Comparison of ENCODE assay signal across 8 cellular contexts in the genomic region with DNA sequence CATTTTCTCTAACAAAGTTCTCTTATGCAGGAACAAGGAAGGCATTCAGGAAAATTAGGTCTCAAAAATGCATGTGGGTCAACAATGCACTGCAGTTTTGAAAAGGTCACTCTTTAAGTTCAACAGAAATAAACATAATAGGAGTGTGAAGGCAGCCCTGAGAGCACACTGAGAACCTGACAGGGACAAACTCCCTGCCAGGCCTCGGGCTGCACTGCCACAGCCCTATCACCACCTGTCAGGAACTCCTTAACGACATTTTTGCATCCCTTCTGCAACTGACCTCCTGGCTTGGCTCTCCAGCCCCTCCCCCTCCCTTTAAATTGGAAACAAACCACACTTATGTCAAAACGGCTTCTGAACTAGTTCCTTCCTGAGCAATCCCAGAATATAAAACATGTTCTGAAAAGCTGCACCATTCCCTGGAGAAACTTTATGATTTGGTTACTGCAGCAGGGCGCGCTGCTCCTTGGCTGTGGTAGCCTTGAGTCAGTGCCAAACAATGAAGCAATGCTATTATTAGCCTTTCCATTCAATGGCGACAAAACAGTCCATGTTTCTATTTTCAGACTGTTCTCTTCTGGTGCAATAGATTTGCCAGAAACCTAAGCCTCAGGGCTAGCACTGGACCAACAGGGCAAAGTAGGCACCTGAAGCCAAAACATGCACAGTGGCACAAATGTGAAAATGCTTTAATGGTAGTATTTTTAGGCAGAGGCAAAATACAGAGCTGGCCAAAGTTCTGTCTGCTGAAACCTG.
DNase-seq lines count a peak whose midpoint lies in the region; ATAC-seq and TF ChIP-seq lines count a peak whose summit lies in the region.

No MANE protein-coding gene starts in this region.

- no peak for TF ChIP-seq EP300 in suprapubic skin (IDR thresholded peaks at IDR 0.05)

- no peak overlapping the region for H3K9ac ChIP-seq in mammary epithelial cell (ENCODE audit: insufficient read depth, low read length)

- no peak for ATAC-seq in HG02840 (IDR thresholded peaks at IDR 0.05; ENCODE audit: low FRiP score, unreplicated experiment)
- ATAC-seq in GM18502 (IDR thresholded peaks at IDR 0.05; ENCODE audit: poor library complexity, unreplicated experiment), result no peak

- peak overlapping the region; percentile 51 for H3K4me2 ChIP-seq in mammary epithelial cell (ENCODE audit: insufficient read depth, low read depth, low read length)

- H3K4me1 ChIP-seq in mammary epithelial cell (ENCODE audit: insufficient read depth, low read length) (peaks cover 10% of the 10 kb centered on the region), suprapubic skin (peaks cover 38% of the 10 kb centered on the region)

- TF ChIP-seq POLR2A in suprapubic skin (IDR thresholded peaks at IDR 0.05), result no peak

- TF ChIP-seq CTCF in Calu3 (IDR thresholded peaks at IDR 0.05; ENCODE audit: unreplicated experiment) (no peak), mammary epithelial cell (conservative IDR thresholded peaks at IDR 0.05 in 1 of 2, IDR thresholded peaks at IDR 0.05 in 1 of 2; ENCODE audit: extremely low read depth in 1 of 2, insufficient read depth in 1 of 2, low read depth in 1 of 2, low read length in 2 of 2) (peak in 1 of 2 donors; percentile 23), suprapubic skin (IDR thresholded peaks at IDR 0.05) (no peak)

- H3K36me3 Mint-ChIP-seq in Calu3 (ENCODE audit: insufficient read depth, unreplicated experiment), result no peaks in the 10 kb centered on the region

- intact Hi-C loops in Calu3 (cut with micrococcal nuclease; ENCODE audit: unreplicated experiment), result loop anchor here (5.0 kb wide), 2 partner anchors 164 to 244 kb away; no protein-coding TSS in a partner anchor
- intact Hi-C loops in mammary epithelial cell (cut with micrococcal nuclease), result no loop called here

- no peaks in the 10 kb centered on the region for H3K27me3 Mint-ChIP-seq in Calu3 (ENCODE audit: unreplicated experiment)

- in situ Hi-C loops in mammary epithelial cell (cut with MboI; ENCODE audit: low sequenced_read_pairs in 2 of 2), result no loop called here

- H3K27ac Mint-ChIP-seq in Calu3 (ENCODE audit: unreplicated experiment), result peak overlapping the region; percentile 17

- H3K9me3 ChIP-seq in mammary epithelial cell (replicated peaks; ENCODE audit: insufficient read depth, low read length) (no peaks in the 10 kb centered on the region), suprapubic skin (no peaks in the 10 kb centered on the region)

- H3K4me1 Mint-ChIP-seq in Calu3 (ENCODE audit: low read depth, unreplicated experiment), result peaks cover 46% of the 10 kb centered on the region

- H3K36me3 ChIP-seq in mammary epithelial cell (ENCODE audit: insufficient read depth, low read length), result no peaks in the 10 kb centered on the region
- no peaks in the 10 kb centered on the region for H3K36me3 ChIP-seq in suprapubic skin

- no peaks in the 10 kb centered on the region for H4K20me1 ChIP-seq in mammary epithelial cell (ENCODE audit: insufficient read depth, low read length)

- no peak overlapping the region for H3K4me3 Mint-ChIP-seq in Calu3 (ENCODE audit: low read depth, unreplicated experiment)

- BruUV-seq in Calu3 (replicated peaks; lab: Mats Ljungman, UMichigan) (no TSS peak), mammary epithelial cell (replicated peaks; lab: Mats Ljungman, UMichigan) (no TSS peak)

- dilution Hi-C loops in mammary epithelial cell (cut with HindIII; ENCODE audit: low sequenced_read_pairs), result no loop called here

- CTCF ChIA-PET in Calu3 (lab: Charles Lee) (no interaction called here), mammary epithelial cell (lab: Charles Lee; ENCODE audit: low non-redundant PET) (no interaction called here)

- H3K79me2 ChIP-seq in mammary epithelial cell (ENCODE audit: insufficient read depth, low read length), result no peaks in the 10 kb centered on the region

- H3K9me3 Mint-ChIP-seq in Calu3 (ENCODE audit: low read depth, unreplicated experiment), result no peaks in the 10 kb centered on the region

- no peaks in the 10 kb centered on the region for H3K27me3 ChIP-seq in mammary epithelial cell (ENCODE audit: insufficient read depth, low read length)
- H3K27me3 ChIP-seq in layer of hippocampus (ENCODE audit: control insufficient read depth, insufficient read depth, low read length), result no peaks in the 10 kb centered on the region
- H3K27me3 ChIP-seq in suprapubic skin, result no peaks in the 10 kb centered on the region

- peak; percentile 13 for DNase-seq in Calu3
- DNase-seq in NCI-H2107 (lab: John Stamatoyannopoulos, UW), result peak; percentile 26
- DNase-seq in mammary epithelial cell, result peak; percentile 32
- DNase-seq in suprapubic skin (ENCODE audit: low spot score in 2 of 2), result peak in 1 of 2 donors; percentile 71
- no peak for DNase-seq in stimulated activated CD4-positive, alpha-beta T cell treated with anti-CD3 and anti-CD28 coated beads, Interleukin-15, amount 100 ng/mL, for 24 hours

- H3K4me3 ChIP-seq in mammary epithelial cell (replicated peaks in 1 of 3; ENCODE audit: insufficient read depth in 1 of 3, low read depth in 2 of 3, low read length in 3 of 3) (no peak overlapping the region), suprapubic skin (no peak overlapping the region)

- no peak overlapping the region for H2AFZ ChIP-seq in mammary epithelial cell (ENCODE audit: low read depth, low read length)

- H3K27ac ChIP-seq in mammary epithelial cell (ENCODE audit: insufficient read depth, low read depth, low read length) (no peak overlapping the region), layer of hippocampus (ENCODE audit: low read depth, low read length) (peak overlapping the region; percentile 91), suprapubic skin (peak overlapping the region; percentile 26)

- WGBS in mammary epithelial cell (ENCODE audit: low coverage, missing lambda C conversion rate), result 4% methylated on average over 4 of the region's 6 CpGs
- WGBS in suprapubic skin, result 4% methylated on average over 6 of the region's 6 CpGs
